1 cellular context compared by ENCODE assay signal in genomic region chr1:92484472-92485373, GRCh38.
TF ChIP-seq lines count a peak whose summit lies in the region.

No MANE protein-coding gene starts in this region.

TF ChIP-seq in HepG2, 621 proteins besides CTCF, POLR2A, EP300 and RAD21 (continued from another document):
- peak; percentile 60 for TF ChIP-seq ZNF687 (CRISPR knock-in tag; IDR thresholded peaks at IDR 0.05)
- TF ChIP-seq ERF (CRISPR knock-in tag; IDR thresholded peaks at IDR 0.05) = peak; percentile 45; the same call in 1 of the 2 replicates
- peak; percentile 14; the same call in 1 of the 2 replicates for TF ChIP-seq ZNF768 (CRISPR knock-in tag; IDR thresholded peaks at IDR 0.05)
- no peak for TF ChIP-seq ZNF616 (CRISPR knock-in tag; IDR thresholded peaks at IDR 0.05; ENCODE audit: low read depth)
- no peak for TF ChIP-seq ZBTB40 (IDR thresholded peaks at IDR 0.05)
- no peak for TF ChIP-seq ZBTB40 (CRISPR knock-in tag; IDR thresholded peaks at IDR 0.05)
- TF ChIP-seq ATF7 (IDR thresholded peaks at IDR 0.05) = no peak
- no peak for TF ChIP-seq ATF7 (CRISPR knock-in tag; IDR thresholded peaks at IDR 0.05)
- TF ChIP-seq ZNF703 (CRISPR knock-in tag; IDR thresholded peaks at IDR 0.05; ENCODE audit: borderline replicate concordance) = no peak
- no peak for TF ChIP-seq ZNF749 (CRISPR knock-in tag; IDR thresholded peaks at IDR 0.05; ENCODE audit: borderline replicate concordance)
- TF ChIP-seq NCOA2 (CRISPR knock-in tag; IDR thresholded peaks at IDR 0.05) = no peak
- 0 out of 2 replicates have a peak, but pooled peaks have one; percentile 23 for TF ChIP-seq MLXIP (CRISPR knock-in tag; IDR thresholded peaks at IDR 0.05; ENCODE audit: borderline replicate concordance)
- TF ChIP-seq ZNF781 (CRISPR knock-in tag; IDR thresholded peaks at IDR 0.05; ENCODE audit: borderline replicate concordance, not compliant biosample characterization) = no peak
- no peak for TF ChIP-seq HOMEZ (CRISPR knock-in tag; IDR thresholded peaks at IDR 0.05; ENCODE audit: low read depth)
- TF ChIP-seq GPN1 (CRISPR knock-in tag; IDR thresholded peaks at IDR 0.05; ENCODE audit: borderline replicate concordance) = no peak
- TF ChIP-seq BRD4 (CRISPR knock-in tag; IDR thresholded peaks at IDR 0.05) = no peak
